In genomic region chr1:91345395-91346005, GRCh38 we compare ENCODE assay signal across 18 cellular contexts. TPM values are rescaled to one million over a fixed set of nuclear protein-coding genes. Genes with fewer than 3 reads are reported as not detected.
"Had no signal": no experiment of that assay in that cellular context is flagged by ENCODE, and none has a peak within 500 bp of the region (broad histone marks: within the 10 kb centered on the region; RNA-seq: fewer than 3 reads in every experiment).

No MANE protein-coding gene starts in this region.

- H3K4me1 ChIP-seq: gastroesophageal sphincter, heart right ventricle, transverse colon had no signal

- DNase-seq: activated CD4-positive, alpha-beta T cell treated with anti-CD3 and anti-CD28 coated beads, Interleukin-2, amount 10 ng/mL, durations not matched to agents 24 days and 14 days; activated CD8-positive, alpha-beta T cell treated with anti-CD3 and anti-CD28 coated beads, Interleukin-2, amount 10 ng/mL, durations not matched to agents 7 days and 5 days; activated naive CD4-positive, alpha-beta T cell treated with anti-CD3 and anti-CD28 coated beads for 36 hours; activated T-cell treated with anti-CD3 and anti-CD28 coated beads, Interleukin-2, amount 50 U/mL, for 24 hours; anterior cingulate cortex; heart right ventricle; immature natural killer cell; mesendoderm; natural killer cell; nucleus accumbens; retina; stimulated activated CD4-positive, alpha-beta T cell treated with anti-CD3 and anti-CD28 coated beads, Interleukin-2, amount 100 ng/mL, for 24 hours; stimulated activated naive CD8-positive, alpha-beta T cell treated with anti-CD3 and anti-CD28 coated beads, Interleukin-15, Interleukin-2, amounts not matched to agents 100 U/mL and 50 U/mL, for 24 hours; T1000; transverse colon had no signal

- ATAC-seq: activated CD8-positive, alpha-beta T cell treated with anti-CD3 and anti-CD28 coated beads, Interleukin-2, amount 10 ng/mL, durations not matched to agents 7 days and 5 days; gastroesophageal sphincter; heart right ventricle; natural killer cell; stimulated activated naive CD8-positive, alpha-beta T cell treated with anti-CD3 and anti-CD28 coated beads, Interleukin-15, Interleukin-2, amounts not matched to agents 100 U/mL and 50 U/mL, for 24 hours had no signal

- H3K36me3 ChIP-seq: gastroesophageal sphincter, heart right ventricle, transverse colon had no signal

- H3K4me3 ChIP-seq: coronary artery, gastroesophageal sphincter, heart right ventricle, transverse colon had no signal

- H3K9me3 ChIP-seq: gastroesophageal sphincter, heart right ventricle, transverse colon had no signal

- H3K27ac ChIP-seq: coronary artery, gastroesophageal sphincter, heart right ventricle, transverse colon had no signal

RNA-seq across cellular contexts. Expression of gene HFM1, which starts 59.1 kb away (rescaled TPM):
- total RNA-seq: activated CD4-positive, alpha-beta T cell treated with anti-CD3 and anti-CD28 coated beads, Interleukin-2, amount 10 ng/mL, durations not matched to agents 24 days and 14 days; activated CD8-positive, alpha-beta T cell treated with anti-CD3 and anti-CD28 coated beads, Interleukin-2, amount 10 ng/mL, durations not matched to agents 7 days and 5 days; activated naive CD4-positive, alpha-beta T cell treated with anti-CD3 and anti-CD28 coated beads for 36 hours; T-helper 1 cell treated with Interleukin-12 subunit alpha and Interleukin-12 subunit beta and Interleukin-4 antibody, amounts not matched to agents 30 ng/mL and 1 ng/mL, for 36 hours had no signal
- polyA plus RNA-seq: immature natural killer cell had no signal
